Comparison of ENCODE assay signal across 8 cellular contexts in the genomic region with DNA sequence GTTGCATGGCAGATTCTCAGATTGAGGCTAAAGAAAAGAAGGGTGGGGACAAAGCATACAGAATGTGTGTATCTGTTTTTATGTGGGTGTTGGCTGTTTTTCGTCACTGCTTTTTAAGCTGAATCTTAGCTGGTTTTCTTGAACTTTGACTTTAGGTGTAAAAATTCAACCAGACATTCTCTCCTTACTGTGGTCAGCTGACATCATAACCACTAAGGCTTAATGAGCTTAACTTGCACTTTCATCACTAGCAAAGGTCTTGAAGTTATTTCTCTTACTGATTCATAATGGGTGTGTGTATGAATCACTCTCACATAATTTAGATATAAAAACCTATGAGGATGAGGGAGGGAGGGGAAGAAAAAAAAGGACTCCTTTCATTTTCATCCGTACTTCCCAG. TPM values are rescaled to one million over a fixed set of nuclear protein-coding genes. Genes with fewer than 3 reads are reported as not detected.
A peak's percentile ranks its signal among the peaks of the same experiment; 100 is the strongest.
DNase-seq lines count a peak whose midpoint lies in the region; ATAC-seq and TF ChIP-seq lines count a peak whose summit lies in the region.

No MANE protein-coding gene starts in this region.

- peak overlapping the region; percentile 97 for H3K27ac ChIP-seq in mesenchymal stem cell (ENCODE audit: low read length, poor library complexity, severe bottlenecking)
- no peak overlapping the region for H3K27ac ChIP-seq in neural progenitor cell

- peaks cover 7% of the 10 kb centered on the region for H3K27me3 Mint-ChIP-seq in neural progenitor cell (ENCODE audit: insufficient read depth, low read depth)

- peak overlapping the region; percentile 94 for H2AK5ac ChIP-seq in mesenchymal stem cell (ENCODE audit: low read length, severe bottlenecking)

- peaks cover 4% of the 10 kb centered on the region for H3K36me3 Mint-ChIP-seq in neural progenitor cell

- H3K4me1 ChIP-seq in mesenchymal stem cell (ENCODE audit: control insufficient read depth, insufficient read depth, low read depth, low read length) = peaks cover 17% of the 10 kb centered on the region
- H3K4me1 ChIP-seq in neural progenitor cell = no peaks in the 10 kb centered on the region

- no peak overlapping the region for H3K23ac ChIP-seq in mesenchymal stem cell (ENCODE audit: low read length in 2 of 2)

- H3K36me3 ChIP-seq in mesenchymal stem cell (ENCODE audit: control insufficient read depth in 1 of 2, insufficient read depth in 2 of 2, low read depth in 1 of 2, low read length in 2 of 2) (peaks cover 17 to 42% of the 10 kb centered on the region in 2 experiments), neural progenitor cell (no peaks in the 10 kb centered on the region)

- H3K9ac ChIP-seq in mesenchymal stem cell (ENCODE audit: low read length) (peak overlapping the region; percentile 84), neural progenitor cell (no peak overlapping the region)

- in situ Hi-C loops in astrocyte of the spinal cord (cut with HindIII; ENCODE audit: low sequenced_read_pairs) = loop anchor here (25.0 kb wide), 1 partner anchor 96 kb away; the partner anchor contains the start of gene RAPGEFL1

- H3K4ac ChIP-seq in mesenchymal stem cell (ENCODE audit: low read depth in 1 of 2, low read length in 2 of 2) = no peak overlapping the region

- H2AFZ ChIP-seq in mesenchymal stem cell (ENCODE audit: low read depth, low read length) (no peak overlapping the region), neural progenitor cell (replicated peaks) (no peak overlapping the region)

- no peaks in the 10 kb centered on the region for H3K27me3 ChIP-seq in mesenchymal stem cell (ENCODE audit: control insufficient read depth in 1 of 2, insufficient read depth in 1 of 2, low read length in 2 of 2)
- no peaks in the 10 kb centered on the region for H3K27me3 ChIP-seq in neural progenitor cell

- H3K79me1 ChIP-seq in mesenchymal stem cell (replicated peaks; ENCODE audit: low read length, poor library complexity, severe bottlenecking) = peaks cover 2% of the 10 kb centered on the region

- H2BK15ac ChIP-seq in mesenchymal stem cell (ENCODE audit: low read depth, poor library complexity, severe bottlenecking) = no peak overlapping the region

- no peak overlapping the region for H3K14ac ChIP-seq in mesenchymal stem cell (ENCODE audit: low read length in 2 of 2)

- H3K4me3 ChIP-seq in AG04449 (ENCODE audit: low read depth, low read length) (peak overlapping the region; percentile 46), astrocyte of the spinal cord (ENCODE audit: low read depth, low read length) (peak overlapping the region; percentile 23), mesenchymal stem cell (ENCODE audit: insufficient read depth in 1 of 2, low read depth in 1 of 2, low read length in 2 of 2) (peak overlapping the region in 1 of 2 experiments; percentile 75), neural progenitor cell (no peak overlapping the region)

- no peak overlapping the region for H3K18ac ChIP-seq in mesenchymal stem cell (ENCODE audit: low read depth in 1 of 2, low read length in 2 of 2)

- H3K4me3 Mint-ChIP-seq in neural progenitor cell = no peak overlapping the region

- H3F3A ChIP-seq in neural progenitor cell (ENCODE audit: low read depth) = peaks cover 11% of the 10 kb centered on the region

- H4K8ac ChIP-seq in mesenchymal stem cell (ENCODE audit: low read length) = no peak overlapping the region

- no peak overlapping the region for H2BK12ac ChIP-seq in mesenchymal stem cell (ENCODE audit: low read length in 2 of 2)

- H3K79me2 ChIP-seq in neural progenitor cell (ENCODE audit: low read depth) = peaks cover 9% of the 10 kb centered on the region

- H3K9me3 ChIP-seq in mesenchymal stem cell (ENCODE audit: control insufficient read depth, low read length) = no peaks in the 10 kb centered on the region
- no peaks in the 10 kb centered on the region for H3K9me3 ChIP-seq in neural progenitor cell (ENCODE audit: low read depth)

- POLR2A ChIA-PET in AG04449 (lab: Yijun Ruan, JAX) = interaction anchor here (1.0 to 1.4 kb wide), 3 partner anchors 31 to 74 kb away, joined by 3 to 4 read pairs (median 3); no protein-coding TSS in a partner anchor

- no peak for TF ChIP-seq CTCF in AG04449 (IDR thresholded peaks at IDR 0.05; ENCODE audit: insufficient read depth, low read length, missing control alignments)
- TF ChIP-seq CTCF in astrocyte of the spinal cord (IDR thresholded peaks at IDR 0.05; ENCODE audit: low read depth, low read length) = no peak
- no peak for TF ChIP-seq CTCF in neural progenitor cell (IDR thresholded peaks at IDR 0.05)

- no peak overlapping the region for H2BK120ac ChIP-seq in mesenchymal stem cell (ENCODE audit: low read depth, low read length)

- H3K9me3 Mint-ChIP-seq in neural progenitor cell = no peaks in the 10 kb centered on the region

- peaks cover 11% of the 10 kb centered on the region for H3K4me1 Mint-ChIP-seq in neural progenitor cell

- no peak overlapping the region for H4K91ac ChIP-seq in mesenchymal stem cell (ENCODE audit: low read length)

- CTCF ChIA-PET in AG04449 (lab: Yijun Ruan, JAX) = interaction anchor here (1.0 to 5.8 kb wide), 14 partner anchors 11 to 1413 kb away, joined by 3 to 48 read pairs (median 4); partner anchors contain the start of genes CSF3 and WIPF2

- no CpG with 5 or more reads among the region's 2 CpGs for WGBS in mesenchymal stem cell

- no peaks in the 10 kb centered on the region for H4K20me1 ChIP-seq in neural progenitor cell (ENCODE audit: low read depth)

- no peak overlapping the region for H3K4me2 ChIP-seq in mesenchymal stem cell (ENCODE audit: low read length, poor library complexity, severe bottlenecking)
- no peak overlapping the region for H3K4me2 ChIP-seq in neural progenitor cell

- H3K27ac Mint-ChIP-seq in neural progenitor cell = no peak overlapping the region

- H2BK5ac ChIP-seq in mesenchymal stem cell (ENCODE audit: low read depth, low read length, poor library complexity, severe bottlenecking) = no peak overlapping the region

- ATAC-seq in GM19351 (IDR thresholded peaks at IDR 0.05; ENCODE audit: unreplicated experiment) = no peak

- DNase-seq in AG04449 (ENCODE audit: low read depth, low spot score) (peak; percentile 87), HPDE6-E6E7 (ENCODE audit: extremely low spot score) (peak; percentile 84), astrocyte of the spinal cord (ENCODE audit: low read depth, low spot score) (peak; percentile 95), mesenchymal stem cell (peak; percentile 88), SIG-M5 treated with dmso at 0.1 percent for 504 hours (lab: John Stamatoyannopoulos, UW; ENCODE audit: unreplicated experiment) (no peak), hippocampal formation (lab: John Stamatoyannopoulos, UW) (no peak), neural progenitor cell (ENCODE audit: low spot score) (no peak)

RNA-seq across cellular contexts. Expression of gene CDC6, which starts 4.0 kb away (rescaled TPM):
- polyA plus RNA-seq in mesenchymal stem cell (2013, experiment 1 of 2) = 8.5 TPM
- 9.1 TPM for polyA plus RNA-seq in mesenchymal stem cell (2013, experiment 2 of 2)
- total RNA-seq in neural progenitor cell (ENCODE audit: low replicate concordance) = 54.6 and 65.3 TPM in 2 replicates

RNA-seq across cellular contexts. Expression of gene RARA, which starts 25.3 kb away (rescaled TPM):
- polyA plus RNA-seq in mesenchymal stem cell (2013, experiment 1 of 2) = 32.6 TPM
- polyA plus RNA-seq in mesenchymal stem cell (2013, experiment 2 of 2) = 32.1 TPM
- total RNA-seq in neural progenitor cell (ENCODE audit: low replicate concordance) = 9.0 and 9.4 TPM in 2 replicates

Comparison
In these comparisons a context has a peak if more than half of its experiments do, and no peak if none do; other contexts are left out.
1. DNase-seq: peak in AG04449 (single experiment), HPDE6-E6E7 (single experiment), astrocyte of the spinal cord (single experiment) and mesenchymal stem cell (single experiment); none in SIG-M5 treated with dmso at 0.1 percent for 504 hours (single experiment), hippocampal formation (0 of 2) and neural progenitor cell (single experiment).